2 cellular contexts compared by ENCODE assay signal in genomic region chr20:37231970-37232620, GRCh38.
TF ChIP-seq lines count a peak whose summit lies in the region.

No MANE protein-coding gene starts in this region.

TF ChIP-seq in GM23338, 12 proteins besides CTCF, POLR2A, EP300 and RAD21 (continued from another document):
- TF ChIP-seq REST (IDR thresholded peaks at IDR 0.05; ENCODE audit: unreplicated experiment), result no peak
- no peak for TF ChIP-seq POLR2AphosphoS5 (IDR thresholded peaks at IDR 0.05; ENCODE audit: low read depth)
- TF ChIP-seq ETS1 (IDR thresholded peaks at IDR 0.05), result no peak
- TF ChIP-seq JUNB (IDR thresholded peaks at IDR 0.05; ENCODE audit: unreplicated experiment), result no peak
- no peak for TF ChIP-seq STAT1 (IDR thresholded peaks at IDR 0.05; ENCODE audit: unreplicated experiment)
- TF ChIP-seq ZNF462 (CRISPR knock-in tag; IDR thresholded peaks at IDR 0.05), result no peak
- no peak for TF ChIP-seq NANOG (IDR thresholded peaks at IDR 0.05; ENCODE audit: borderline replicate concordance)
- TF ChIP-seq EZH2phosphoT487 (IDR thresholded peaks at IDR 0.05; ENCODE audit: unreplicated experiment), result no peak

TF ChIP-seq in WTC11, 78 proteins besides CTCF, POLR2A, EP300 and RAD21 (continued from another document):
- TF ChIP-seq E2F1 (CRISPR knock-in tag; IDR thresholded peaks at IDR 0.05) (no peak), ATF2 (CRISPR knock-in tag; IDR thresholded peaks at IDR 0.05; ENCODE audit: borderline replicate concordance, low read depth) (no peak)
TF ChIP-seq in WTC11: peak in this region for 0.
